Comparison of ENCODE assay signal across 8 cellular contexts in the genomic region with DNA sequence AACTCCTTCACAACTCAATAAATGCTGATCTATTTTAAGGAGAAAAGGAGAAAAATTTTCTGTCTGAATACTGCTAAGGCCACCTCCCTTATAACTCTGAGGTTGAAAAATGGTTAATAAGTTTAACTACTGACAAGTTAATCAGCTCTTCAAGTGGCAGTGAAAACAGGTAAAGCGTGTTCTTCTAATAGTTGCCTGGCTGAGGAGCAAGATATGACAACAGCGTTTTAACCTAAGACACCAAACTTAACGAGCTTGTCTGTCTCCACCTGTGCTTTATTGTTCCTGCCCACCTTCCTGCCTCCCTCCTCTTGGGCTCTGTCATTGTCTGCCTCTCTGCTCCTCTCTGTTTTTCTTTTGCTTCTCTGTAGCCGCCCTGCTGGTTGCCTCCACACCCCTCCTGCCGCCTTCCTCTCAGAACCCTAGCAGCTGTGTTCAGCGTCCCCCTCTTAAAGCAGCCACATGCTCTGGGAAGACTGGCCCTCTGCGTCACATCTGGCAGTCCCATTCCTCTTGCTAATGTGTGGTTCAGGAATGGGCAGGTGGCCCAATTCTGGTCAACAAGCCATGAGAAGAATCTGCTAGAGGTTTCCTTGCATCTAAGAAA. TPM values are rescaled to one million over a fixed set of nuclear protein-coding genes. Genes with fewer than 3 reads are reported as not detected.
DNase-seq lines count a peak whose midpoint lies in the region; ATAC-seq and TF ChIP-seq lines count a peak whose summit lies in the region.

No MANE protein-coding gene starts in this region.

- intact Hi-C loops in thyroid gland (cut with DNase I): no loop called here
- intact Hi-C loops in cardiac septum (cut with DNase I): no loop called here

- TF ChIP-seq CTCF in thyroid gland (IDR thresholded peaks at IDR 0.05) (peak in 1 of 6 experiments; percentile 13), BE2C (IDR thresholded peaks at IDR 0.05; ENCODE audit: low read depth, low read length) (no peak)

- H3K36me3 ChIP-seq in thyroid gland: no peaks in the 10 kb centered on the region
- no peaks in the 10 kb centered on the region for H3K36me3 ChIP-seq in BE2C

- no peak overlapping the region for H3K27ac ChIP-seq in thyroid gland

- H3K9me3 ChIP-seq in thyroid gland (no peaks in the 10 kb centered on the region), BE2C (peaks cover 4% of the 10 kb centered on the region; the same call in 1 of the 2 replicates)

- ATAC-seq in HG02973 (IDR thresholded peaks at IDR 0.05; ENCODE audit: unreplicated experiment): no peak

- no peak for TF ChIP-seq POLR2A in thyroid gland (IDR thresholded peaks at IDR 0.05)

- H3K4me3 ChIP-seq in thyroid gland (replicated peaks in 1 of 3) (no peak overlapping the region), BE2C (ENCODE audit: low read depth, low read length) (no peak overlapping the region)

- DNase-seq in NCI-H2171 treated with DMSO at 0.1 percent for 48 hours (lab: John Stamatoyannopoulos, UW) (peak; percentile 30), NCI-H2171 (lab: John Stamatoyannopoulos, UW) (no peak), fibroblast of gingiva (ENCODE audit: low read depth) (peak; percentile 28), thyroid gland (peak; percentile 15 to 28), cardiac septum (ENCODE audit: low spot score) (no peak), BE2C (no peak)
- DNase-seq in activated CD4-positive, alpha-beta T cell treated with anti-CD3 and anti-CD28 coated beads for 4 hours: peak; percentile 55 to 59

- H3K27me3 ChIP-seq in thyroid gland: no peaks in the 10 kb centered on the region
- peaks cover 46% of the 10 kb centered on the region for H3K27me3 ChIP-seq in BE2C

- H3K4me1 ChIP-seq in thyroid gland (peaks cover 0 to 6% of the 10 kb centered on the region in 2 donors), BE2C (no peaks in the 10 kb centered on the region; the same call in 1 of the 2 replicates)

- WGBS in thyroid gland, 2 donors: 47 to 61% methylated on average over 7 of the region's 7 CpGs

RNA-seq across cellular contexts. Expression of a gene that starts 4.3 kb away (rescaled TPM):
- total RNA-seq in thyroid gland (10 to 100 TPM; 26.4 to 48.0 (median 29.1) TPM), cardiac septum (8.6 TPM)
- 12.2 TPM for polyA plus RNA-seq in BE2C (2012; ENCODE audit: insufficient read depth, insufficient read length, low read depth)

Comparison
In these comparisons a context has a peak if more than half of its experiments do, and no peak if none do; other contexts are left out.
1. DNase-seq: peak in NCI-H2171 treated with DMSO at 0.1 percent for 48 hours (single experiment), activated CD4-positive, alpha-beta T cell treated with anti-CD3 and anti-CD28 coated beads for 4 hours (2 of 2), fibroblast of gingiva (single experiment) and thyroid gland (2 of 2); none in NCI-H2171 (single experiment), cardiac septum (single experiment) and BE2C (single experiment).